11 cellular contexts compared by ENCODE assay signal in genomic region chr17:81567191-81567590, GRCh38. TPM values are rescaled to one million over a fixed set of nuclear protein-coding genes. Genes with fewer than 3 reads are reported as not detected.
DNase-seq lines count a peak whose midpoint lies in the region; FAIRE-seq and TF ChIP-seq lines count a peak whose summit lies in the region.
"Had no signal": no experiment of that assay in that cellular context is flagged by ENCODE, and none has a peak within 500 bp of the region (broad histone marks: within the 10 kb centered on the region; RNA-seq: fewer than 3 reads in every experiment).

No MANE protein-coding gene starts in this region.

- H3K4me1 ChIP-seq in tibial nerve: peaks cover 3 to 32% (median 21%) of the 10 kb centered on the region in 4 donors

- peak overlapping the region; percentile 44 for H3K4me3 Mint-ChIP-seq in mesothelial cell of epicardium
- H3K4me3 Mint-ChIP-seq in activated naive CD4-positive, alpha-beta T cell treated with anti-CD3 and anti-CD28 coated beads, Interleukin-2, amount 10 ng/mL, durations not matched to agents 7 days and 5 days: no peak overlapping the region
- H3K4me3 Mint-ChIP-seq: activated T-cell treated with anti-CD3 and anti-CD28 coated beads, Interleukin-2, amount 50 U/mL, for 4 hours had no signal

- H3K9me3 Mint-ChIP-seq in mesothelial cell of epicardium: no peaks in the 10 kb centered on the region
- no peaks in the 10 kb centered on the region for H3K9me3 Mint-ChIP-seq in activated naive CD4-positive, alpha-beta T cell treated with anti-CD3 and anti-CD28 coated beads, Interleukin-2, amount 10 ng/mL, durations not matched to agents 7 days and 5 days
- H3K9me3 Mint-ChIP-seq: activated T-cell treated with anti-CD3 and anti-CD28 coated beads, Interleukin-2, amount 50 U/mL, for 4 hours had no signal

- H3K4me1 Mint-ChIP-seq in mesothelial cell of epicardium: peaks cover 38% of the 10 kb centered on the region
- H3K4me1 Mint-ChIP-seq in activated naive CD4-positive, alpha-beta T cell treated with anti-CD3 and anti-CD28 coated beads, Interleukin-2, amount 10 ng/mL, durations not matched to agents 7 days and 5 days: peaks cover 5% of the 10 kb centered on the region

- peaks cover 9% of the 10 kb centered on the region for H3K27me3 Mint-ChIP-seq in mesothelial cell of epicardium (ENCODE audit: low read depth)
- no peaks in the 10 kb centered on the region for H3K27me3 Mint-ChIP-seq in activated naive CD4-positive, alpha-beta T cell treated with anti-CD3 and anti-CD28 coated beads, Interleukin-2, amount 10 ng/mL, durations not matched to agents 7 days and 5 days

- 39 to 40% methylated on average over 4 of the region's 4 CpGs for WGBS in tibial nerve, 2 donors

- FAIRE-seq in bronchial epithelial cell (lab: Jason Lieb, UNC): peak; percentile 60

- peak; percentile 25 for DNase-seq in NCI-H2029 treated with DMSO at 0.1 percent for 48 hours (lab: John Stamatoyannopoulos, UW)
- DNase-seq in NCI-H2029 (lab: John Stamatoyannopoulos, UW): no peak
- DNase-seq in bronchial epithelial cell (ENCODE audit: low read depth): no peak
- DNase-seq in mesothelial cell of epicardium (ENCODE audit: low spot score in 2 of 2, unreplicated experiment in 2 of 2): no peak
- no peak for DNase-seq in tibial nerve (ENCODE audit: low spot score in 2 of 2)
- no peak for DNase-seq in amygdala (lab: John Stamatoyannopoulos, UW)
- no peak for DNase-seq in NCI-H146 (lab: John Stamatoyannopoulos, UW)
- no peak for DNase-seq in activated naive CD4-positive, alpha-beta T cell treated with anti-CD3 and anti-CD28 coated beads, Interleukin-2, amount 10 ng/mL, durations not matched to agents 7 days and 5 days
- DNase-seq: activated T-cell treated with anti-CD3 and anti-CD28 coated beads, Interleukin-2, amount 50 U/mL, for 4 hours; NCI-H748 treated with DMSO at 0.1 percent for 48 hours; T-helper 9 cell had no signal

- H3K36me3 ChIP-seq in bronchial epithelial cell (ENCODE audit: control insufficient read depth, insufficient read depth, low read length) (peaks cover 27% of the 10 kb centered on the region), tibial nerve (peaks cover 0 to 82% (median 7%) of the 10 kb centered on the region in 3 donors)

- no peaks in the 10 kb centered on the region for H3K9me3 ChIP-seq in tibial nerve

- H3K4me3 ChIP-seq in bronchial epithelial cell (ENCODE audit: low read depth, low read length) (no peak overlapping the region), tibial nerve (no peak overlapping the region)

- no peak for TF ChIP-seq POLR2A in tibial nerve (IDR thresholded peaks at IDR 0.05)

- peak overlapping the region; percentile 95 for H3K27ac Mint-ChIP-seq in mesothelial cell of epicardium
- H3K27ac Mint-ChIP-seq in activated naive CD4-positive, alpha-beta T cell treated with anti-CD3 and anti-CD28 coated beads, Interleukin-2, amount 10 ng/mL, durations not matched to agents 7 days and 5 days: no peak overlapping the region

- no peak for TF ChIP-seq EP300 in tibial nerve (IDR thresholded peaks at IDR 0.05)

- CTCF ChIA-PET in activated naive CD4-positive, alpha-beta T cell treated with anti-CD3 and anti-CD28 coated beads, Interleukin-2, amount 10 ng/mL, durations not matched to agents 7 days and 5 days (lab: Charles Lee): interaction anchor here (1.0 to 1.2 kb wide), 2 partner anchors 12 to 34 kb away, joined by 4 read pairs; no protein-coding TSS in a partner anchor

- TF ChIP-seq CTCF in bronchial epithelial cell (IDR thresholded peaks at IDR 0.05; ENCODE audit: insufficient read depth, low read length, severe bottlenecking): no peak
- TF ChIP-seq CTCF in mesothelial cell of epicardium (IDR thresholded peaks at IDR 0.05; ENCODE audit: unreplicated experiment): no peak
- no peak for TF ChIP-seq CTCF in tibial nerve (IDR thresholded peaks at IDR 0.05)

- peak overlapping the region in 3 of 4 donors; percentile 65 to 85 (median 69) for H3K27ac ChIP-seq in tibial nerve

- peaks cover 40% of the 10 kb centered on the region for H3K36me3 Mint-ChIP-seq in mesothelial cell of epicardium
- peaks cover 54% of the 10 kb centered on the region for H3K36me3 Mint-ChIP-seq in activated naive CD4-positive, alpha-beta T cell treated with anti-CD3 and anti-CD28 coated beads, Interleukin-2, amount 10 ng/mL, durations not matched to agents 7 days and 5 days

- H3K27me3 ChIP-seq in bronchial epithelial cell (ENCODE audit: control insufficient read depth, insufficient read depth, low read length): no peaks in the 10 kb centered on the region
- H3K27me3 ChIP-seq in tibial nerve: no peaks in the 10 kb centered on the region

RNA-seq across cellular contexts. Expression of gene FAAP100, which starts 15.0 kb away (rescaled TPM):
- 10.5 and 12.8 TPM in 2 replicates for total RNA-seq in bronchial epithelial cell
- total RNA-seq in mesothelial cell of epicardium: 35.4 to 37.2 TPM (median 36.0 TPM) in 3 replicates
- total RNA-seq in tibial nerve: 10 to 100 TPM; 20.1 to 41.7 (median 26.7) TPM

RNA-seq across cellular contexts. Expression of gene FSCN2, which starts 39.0 kb away (rescaled TPM):
- 1.2 and 1.3 TPM in 2 replicates for total RNA-seq in bronchial epithelial cell
- total RNA-seq in mesothelial cell of epicardium: 13.0 to 17.3 TPM (median 13.3 TPM) in 3 replicates
- total RNA-seq in tibial nerve: 1 to 10 TPM in 3 of 4 donors, under 1 TPM in 1; 0.42 to 4.4 (median 3.7) TPM

RNA-seq across cellular contexts. Expression of gene ACTG1, which starts 54.6 kb away (rescaled TPM):
- total RNA-seq in bronchial epithelial cell: 2,981 and 3,623 TPM in 2 replicates
- 4,391 to 4,678 TPM (median 4,589 TPM) in 3 replicates for total RNA-seq in mesothelial cell of epicardium
- total RNA-seq in tibial nerve: 1,000 to 10,000 TPM; 2,372 to 2,875 (median 2,670) TPM
